ENCODE assay signal across 23 cellular contexts in genomic region chr5:69341520-69342161, GRCh38. TPM values are rescaled to one million over a fixed set of nuclear protein-coding genes. Genes with fewer than 3 reads are reported as not detected.
DNase-seq lines count a peak whose midpoint lies in the region; ATAC-seq and TF ChIP-seq lines count a peak whose summit lies in the region.
"Had no signal": no experiment of that assay in that cellular context is flagged by ENCODE, and none has a peak within 500 bp of the region (broad histone marks: within the 10 kb centered on the region; RNA-seq: fewer than 3 reads in every experiment).

No MANE protein-coding gene starts in this region.

- no peak overlapping the region for H3K14ac ChIP-seq in neuronal stem cell (ENCODE audit: low read length)

- H2BK120ac ChIP-seq in neuronal stem cell (ENCODE audit: low read depth, low read length): no peak overlapping the region

- intact Hi-C loops in mammary epithelial cell (cut with micrococcal nuclease): no loop called here
- intact Hi-C loops in cardiac septum (cut with DNase I): no loop called here
- intact Hi-C loops in CD4-positive, alpha-beta T cell (cut with DNase I, micrococcal nuclease): no loop called here

- no peak overlapping the region for H4K8ac ChIP-seq in neuronal stem cell (ENCODE audit: low read depth, low read length)

- H3K27me3 Mint-ChIP-seq in activated naive CD8-positive, alpha-beta T cell treated with anti-CD3 and anti-CD28 coated beads for 36 hours: no peaks in the 10 kb centered on the region
- H3K27me3 Mint-ChIP-seq in CD4-positive, alpha-beta T cell: no peaks in the 10 kb centered on the region
- H3K27me3 Mint-ChIP-seq: B cell had no signal

- no TSS peak for BruUV-seq in mammary epithelial cell (replicated peaks; lab: Mats Ljungman, UMichigan)

- H3K23ac ChIP-seq in neuronal stem cell (ENCODE audit: low read depth, low read length, poor library complexity): no peak overlapping the region

- H3K4me3 Mint-ChIP-seq in activated naive CD8-positive, alpha-beta T cell treated with anti-CD3 and anti-CD28 coated beads for 36 hours: no peak overlapping the region
- H3K4me3 Mint-ChIP-seq in CD4-positive, alpha-beta T cell: no peak overlapping the region
- H3K4me3 Mint-ChIP-seq: B cell had no signal

- H3K27me3 ChIP-seq in mammary epithelial cell (ENCODE audit: insufficient read depth, low read length): no peaks in the 10 kb centered on the region
- H3K27me3 ChIP-seq in neuronal stem cell (ENCODE audit: control insufficient read depth in 3 of 3, insufficient read depth in 3 of 3, low read depth in 1 of 3, low read length in 3 of 3): no peaks in the 10 kb centered on the region
- H3K27me3 ChIP-seq in CD4-positive, alpha-beta T cell (ENCODE audit: control insufficient read depth, insufficient read depth, low read length): no peaks in the 10 kb centered on the region

- H3K4me2 ChIP-seq in mammary epithelial cell (ENCODE audit: insufficient read depth, low read depth, low read length): no peak overlapping the region
- no peak overlapping the region for H3K4me2 ChIP-seq in neuronal stem cell (ENCODE audit: insufficient read depth, low read length, poor library complexity, severe bottlenecking)
- H3K4me2 ChIP-seq: KMS-11 had no signal

- H3K27ac Mint-ChIP-seq in activated naive CD8-positive, alpha-beta T cell treated with anti-CD3 and anti-CD28 coated beads for 36 hours: no peak overlapping the region
- no peak overlapping the region for H3K27ac Mint-ChIP-seq in CD4-positive, alpha-beta T cell
- H3K27ac Mint-ChIP-seq: B cell had no signal

- H3K79me1 ChIP-seq in neuronal stem cell (ENCODE audit: low read depth, low read length): no peaks in the 10 kb centered on the region

- H3K27ac ChIP-seq in mammary epithelial cell (ENCODE audit: insufficient read depth, low read depth, low read length) (no peak overlapping the region), neuronal stem cell (replicated peaks; ENCODE audit: low read length) (no peak overlapping the region)
- H3K27ac ChIP-seq in CD4-positive, alpha-beta T cell (ENCODE audit: low read depth, low read length): no peak overlapping the region
- H3K27ac ChIP-seq: KMS-11, SK-N-MC had no signal

- H2AFZ ChIP-seq in mammary epithelial cell (ENCODE audit: low read depth, low read length) (no peak overlapping the region), neuronal stem cell (ENCODE audit: low read length) (no peak overlapping the region)

- CTCF ChIA-PET in mammary epithelial cell (lab: Charles Lee; ENCODE audit: low non-redundant PET): no interaction called here
- CTCF ChIA-PET in CD4-positive, alpha-beta T cell (lab: Charles Lee): no interaction called here

- no peaks in the 10 kb centered on the region for H3K9me3 ChIP-seq in mammary epithelial cell (replicated peaks; ENCODE audit: insufficient read depth, low read length)
- peaks cover 0 to 1% of the 10 kb centered on the region in 2 donors for H3K9me3 ChIP-seq in neuronal stem cell (replicated peaks in 1 of 2; ENCODE audit: control insufficient read depth in 2 of 2, insufficient read depth in 1 of 2, low read depth in 1 of 2, low read length in 2 of 2)
- no peaks in the 10 kb centered on the region for H3K9me3 ChIP-seq in CD4-positive, alpha-beta T cell (ENCODE audit: control insufficient read depth, low read length)

- H3K18ac ChIP-seq in neuronal stem cell (ENCODE audit: low read length): no peak overlapping the region

- no peak overlapping the region for H2BK12ac ChIP-seq in neuronal stem cell (ENCODE audit: low read length)

- H3K79me2 ChIP-seq in mammary epithelial cell (ENCODE audit: insufficient read depth, low read length): no peaks in the 10 kb centered on the region

- no peak overlapping the region for H3K4ac ChIP-seq in neuronal stem cell (ENCODE audit: low read length)

- no peaks in the 10 kb centered on the region for H3K36me3 ChIP-seq in mammary epithelial cell (ENCODE audit: insufficient read depth, low read length)
- H3K36me3 ChIP-seq in neuronal stem cell (replicated peaks in 1 of 2; ENCODE audit: control insufficient read depth in 2 of 2, insufficient read depth in 2 of 2, low read length in 2 of 2): no peaks in the 10 kb centered on the region

- H4K20me1 ChIP-seq in mammary epithelial cell (ENCODE audit: insufficient read depth, low read length): no peaks in the 10 kb centered on the region

- no peak overlapping the region for H2BK5ac ChIP-seq in neuronal stem cell (ENCODE audit: low read length)

- in situ Hi-C loops in mammary epithelial cell (cut with MboI; ENCODE audit: low sequenced_read_pairs in 2 of 2): loop anchor here in 1 of 2 donors (25.0 kb wide), 1 partner anchor 104 kb away; the partner anchor contains the start of gene CDK7

- no peak overlapping the region for H3K9ac ChIP-seq in mammary epithelial cell (ENCODE audit: insufficient read depth, low read length)
- no peak overlapping the region for H3K9ac ChIP-seq in neuronal stem cell (ENCODE audit: low read depth, low read length, poor library complexity)
- H3K9ac ChIP-seq: KMS-11 had no signal

- H3K36me3 Mint-ChIP-seq in activated naive CD8-positive, alpha-beta T cell treated with anti-CD3 and anti-CD28 coated beads for 36 hours: peaks cover 1% of the 10 kb centered on the region
- H3K36me3 Mint-ChIP-seq in CD4-positive, alpha-beta T cell (ENCODE audit: low read depth): no peaks in the 10 kb centered on the region

- H3K4me1 Mint-ChIP-seq in activated naive CD8-positive, alpha-beta T cell treated with anti-CD3 and anti-CD28 coated beads for 36 hours: no peaks in the 10 kb centered on the region
- no peaks in the 10 kb centered on the region for H3K4me1 Mint-ChIP-seq in CD4-positive, alpha-beta T cell (ENCODE audit: low read depth)
- H3K4me1 Mint-ChIP-seq: B cell had no signal

- H3K4me3 ChIP-seq in mammary epithelial cell (replicated peaks in 1 of 3; ENCODE audit: insufficient read depth in 1 of 3, low read depth in 2 of 3, low read length in 3 of 3) (no peak overlapping the region), neuronal stem cell (ENCODE audit: low read length in 2 of 2) (no peak overlapping the region)
- H3K4me3 ChIP-seq: SK-N-MC had no signal

- 100% methylated on average over 3 of the region's 4 CpGs for whole genome bisulfite sequencing in mammary epithelial cell (ENCODE audit: low coverage, missing lambda C conversion rate)
- WGBS in neuronal stem cell (ENCODE audit: extremely low coverage in 2 of 2, insufficient read length in 2 of 2, insufficient replicate concordance in 1 of 2), 2 donors: no CpG with 5 or more reads among the region's 4 CpGs

- H4K91ac ChIP-seq in neuronal stem cell (ENCODE audit: low read depth, low read length, poor library complexity): no peak overlapping the region

- dilution Hi-C loops in mammary epithelial cell (cut with HindIII; ENCODE audit: low sequenced_read_pairs): no loop called here

- no peaks in the 10 kb centered on the region for H3K9me3 Mint-ChIP-seq in activated naive CD8-positive, alpha-beta T cell treated with anti-CD3 and anti-CD28 coated beads for 36 hours
- no peaks in the 10 kb centered on the region for H3K9me3 Mint-ChIP-seq in CD4-positive, alpha-beta T cell

- H2BK15ac ChIP-seq in neuronal stem cell (ENCODE audit: low read length): no peak overlapping the region

- no peak overlapping the region for H2AK5ac ChIP-seq in neuronal stem cell (ENCODE audit: low read depth, low read length)

- POLR2A ChIA-PET in CD4-positive, alpha-beta T cell (lab: Charles Lee): no interaction called here

- peak; percentile 31 for DNase-seq in ELR (ENCODE audit: low read depth)
- DNase-seq in NCI-H69 (lab: John Stamatoyannopoulos, UW): peak; percentile 35
- peak; percentile 54 for DNase-seq in mammary epithelial cell
- DNase-seq in foreskin melanocyte: peak; percentile 11
- no peak for DNase-seq in neuronal stem cell (ENCODE audit: low spot score)
- DNase-seq in activated naive CD8-positive, alpha-beta T cell treated with anti-CD3 and anti-CD28 coated beads for 36 hours: no peak
- no peak for DNase-seq in cardiac septum (ENCODE audit: low spot score)
- DNase-seq in CD4-positive, alpha-beta T cell: no peak
- DNase-seq: Calu3, DND-41, H7, IMR-90, MV-4-11, NCI-H1417, NCI-H1694, NCI-H2081, NCI-H2227 treated with DMSO at 0.1 percent for 48 hours, NCI-H526 treated with DMSO at 0.1 percent for 48 hours, SIG-M5 had no signal

- TF ChIP-seq CTCF in mammary epithelial cell (conservative IDR thresholded peaks at IDR 0.05 in 1 of 2, IDR thresholded peaks at IDR 0.05 in 1 of 2; ENCODE audit: extremely low read depth in 1 of 2, insufficient read depth in 1 of 2, low read depth in 1 of 2, low read length in 2 of 2): no peak
- no peak for TF ChIP-seq CTCF in CD4-positive, alpha-beta T cell (IDR thresholded peaks at IDR 0.05)

- no peak for ATAC-seq in CD4-positive, alpha-beta T cell (ENCODE audit: poor library complexity)
- ATAC-seq: Panc1 had no signal

- H3K4me1 ChIP-seq in mammary epithelial cell (ENCODE audit: insufficient read depth, low read length) (no peaks in the 10 kb centered on the region), neuronal stem cell (ENCODE audit: control insufficient read depth in 2 of 2, insufficient read depth in 1 of 2, low read depth in 1 of 2, low read length in 2 of 2) (no peaks in the 10 kb centered on the region)

RNA-seq across cellular contexts. Expression of gene CCDC125, which starts 9.0 kb away (rescaled TPM):
- total RNA-seq in mammary epithelial cell: 1 to 10 TPM; 5.2 to 6.6 TPM
- 1.9 TPM for polyA plus RNA-seq in mammary epithelial cell
- polyA minus RNA-seq in mammary epithelial cell: 4.2 TPM
- polyA plus RNA-seq in neuronal stem cell (2013, experiment 1 of 2): 2.4 TPM
- polyA plus RNA-seq in neuronal stem cell (2013, experiment 2 of 2): 2.6 TPM
- 10 to 100 TPM; 10.8 to 13.3 TPM for total RNA-seq in activated naive CD8-positive, alpha-beta T cell treated with anti-CD3 and anti-CD28 coated beads for 36 hours
- 2.9 TPM for total RNA-seq in cardiac septum
- total RNA-seq in CD4-positive, alpha-beta T cell: 1 to 10 TPM; 5.6 to 6.4 TPM
- total RNA-seq: H7 had no signal

RNA-seq across cellular contexts. Expression of gene AK6, which starts 27.7 kb away (rescaled TPM):
- total RNA-seq in mammary epithelial cell: 10 to 100 TPM; 14.0 to 38.5 TPM
- polyA plus RNA-seq in mammary epithelial cell: 17.5 TPM
- polyA minus RNA-seq in mammary epithelial cell: 5.8 TPM
- polyA plus RNA-seq in neuronal stem cell (2013, experiment 1 of 2): 42.7 TPM
- polyA plus RNA-seq in neuronal stem cell (2013, experiment 2 of 2): 44.2 TPM
- 100 to 1,000 TPM; 114 to 123 TPM for total RNA-seq in activated naive CD8-positive, alpha-beta T cell treated with anti-CD3 and anti-CD28 coated beads for 36 hours
- total RNA-seq in cardiac septum: 35.1 TPM
- total RNA-seq in CD4-positive, alpha-beta T cell: 10 to 100 TPM in 1 of 2 experiments, 1 to 10 TPM in 1; 8.2 to 10.6 TPM

RNA-seq across cellular contexts. Expression of gene TAF9, which starts 27.7 kb away (rescaled TPM):
- total RNA-seq in mammary epithelial cell (100 to 1,000 TPM in 1 of 2 donors, 10 to 100 TPM in 1; 84.0 to 105 TPM), cardiac septum (44.2 TPM)
- 121 TPM for polyA plus RNA-seq in mammary epithelial cell
- 68.3 TPM for polyA minus RNA-seq in mammary epithelial cell
- 62.3 TPM for polyA plus RNA-seq in neuronal stem cell (2013, experiment 1 of 2)
- 61.2 TPM for polyA plus RNA-seq in neuronal stem cell (2013, experiment 2 of 2)
- total RNA-seq in activated naive CD8-positive, alpha-beta T cell treated with anti-CD3 and anti-CD28 coated beads for 36 hours: 10 to 100 TPM; 94.1 to 99.3 TPM
- total RNA-seq in CD4-positive, alpha-beta T cell: 10 to 100 TPM; 53.8 to 54.2 TPM

RNA-seq across cellular contexts. Expression of gene RAD17, which starts 28.0 kb away (rescaled TPM):
- total RNA-seq in mammary epithelial cell (10 to 100 TPM; 21.5 to 23.3 TPM), cardiac septum (22.0 TPM)
- 8.7 TPM for polyA plus RNA-seq in mammary epithelial cell
- 12.4 TPM for polyA minus RNA-seq in mammary epithelial cell
- 28.4 TPM for polyA plus RNA-seq in neuronal stem cell (2013, experiment 1 of 2)
- 30.2 TPM for polyA plus RNA-seq in neuronal stem cell (2013, experiment 2 of 2)
- 10 to 100 TPM; 27.7 to 28.8 TPM for total RNA-seq in activated naive CD8-positive, alpha-beta T cell treated with anti-CD3 and anti-CD28 coated beads for 36 hours
- total RNA-seq in CD4-positive, alpha-beta T cell: 10 to 100 TPM; 15.7 to 19.1 TPM

Comparison
In these comparisons a context has a peak if more than half of its experiments do, and no peak if none do; other contexts are left out.
1. DNase-seq: peak in ELR (single experiment), NCI-H69 (single experiment), mammary epithelial cell (single experiment) and foreskin melanocyte (single experiment); none in neuronal stem cell (single experiment), activated naive CD8-positive, alpha-beta T cell treated with anti-CD3 and anti-CD28 coated beads for 36 hours (single experiment), cardiac septum (single experiment) and CD4-positive, alpha-beta T cell (0 of 10).